25 cellular contexts compared by ENCODE assay signal in genomic region chr5:111574316-111574715, GRCh38.
"Had no signal": no experiment of that assay in that cellular context is flagged by ENCODE, and none has a peak within 500 bp of the region (broad histone marks: within the 10 kb centered on the region; RNA-seq: fewer than 3 reads in every experiment).

No MANE protein-coding gene starts in this region.

- H3K27ac ChIP-seq: esophagus muscularis mucosa, gastroesophageal sphincter, heart right ventricle, lower lobe of right lung, right lobe of liver, tibial artery had no signal

- DNase-seq: activated CD4-positive, alpha-beta T cell treated with anti-CD3 and anti-CD28 coated beads, Interleukin-2, amount 10 ng/mL, durations not matched to agents 24 days and 14 days; activated CD8-positive, alpha-beta memory T cell treated with anti-CD3 and anti-CD28 coated beads, Interleukin-2, amount 10 ng/mL, durations not matched to agents 7 days and 5 days; activated CD8-positive, alpha-beta T cell treated with anti-CD3 and anti-CD28 coated beads for 36 hours; activated effector memory CD4-positive, alpha-beta T cell treated with anti-CD3 and anti-CD28 coated beads, Interleukin-2, amount 50 U/mL, for 16 hours; activated naive CD4-positive, alpha-beta T cell treated with anti-CD3 and anti-CD28 coated beads, Interleukin-2, amount 10 ng/mL, durations not matched to agents 7 days and 5 days; activated T-cell treated with anti-CD3 and anti-CD28 coated beads for 4 hours; dermis blood vessel endothelial cell; effector memory CD4-positive, alpha-beta T cell; heart right ventricle; kidney; lower lobe of right lung; naive B cell; posterior cingulate gyrus; right lobe of liver; small intestine; stimulated activated CD4-positive, alpha-beta T cell treated with anti-CD3 and anti-CD28 coated beads, Interleukin-2, amount 100 ng/mL, for 24 hours; stimulated activated naive CD8-positive, alpha-beta T cell treated with anti-CD3 and anti-CD28 coated beads, Interleukin-15, amount 100 ng/mL, for 72 hours; T1000; tibial artery had no signal

- H3K27ac Mint-ChIP-seq: activated CD4-positive, alpha-beta T cell treated with anti-CD3 and anti-CD28 coated beads, Interleukin-2, amount 10 ng/mL, durations not matched to agents 24 days and 14 days; activated CD8-positive, alpha-beta memory T cell treated with anti-CD3 and anti-CD28 coated beads, Interleukin-2, amount 10 ng/mL, durations not matched to agents 7 days and 5 days; activated CD8-positive, alpha-beta T cell treated with anti-CD3 and anti-CD28 coated beads for 36 hours; activated naive CD4-positive, alpha-beta T cell treated with anti-CD3 and anti-CD28 coated beads, Interleukin-2, amount 10 ng/mL, durations not matched to agents 7 days and 5 days; naive B cell; stimulated activated effector memory CD8-positive, alpha-beta T cell treated with anti-CD3 and anti-CD28 coated beads, Interleukin-12 subunit alpha, Interleukin-12 subunit beta, amount 100 ng/mL, for 72 hours; stimulated activated naive CD8-positive, alpha-beta T cell treated with anti-CD3 and anti-CD28 coated beads, Interleukin-15, amount 100 ng/mL, for 72 hours; T-helper 1 cell treated with Interleukin-12 subunit alpha and Interleukin-12 subunit beta and Interleukin-4 antibody, amounts not matched to agents 30 μg/mL and 1 μg/mL, for 36 hours had no signal

- H3K4me1 Mint-ChIP-seq: activated CD4-positive, alpha-beta T cell treated with anti-CD3 and anti-CD28 coated beads, Interleukin-2, amount 10 ng/mL, durations not matched to agents 24 days and 14 days; activated CD8-positive, alpha-beta memory T cell treated with anti-CD3 and anti-CD28 coated beads, Interleukin-2, amount 10 ng/mL, durations not matched to agents 7 days and 5 days; activated naive CD4-positive, alpha-beta T cell treated with anti-CD3 and anti-CD28 coated beads, Interleukin-2, amount 10 ng/mL, durations not matched to agents 7 days and 5 days; naive B cell; neural crest cell; stimulated activated effector memory CD8-positive, alpha-beta T cell treated with anti-CD3 and anti-CD28 coated beads, Interleukin-12 subunit alpha, Interleukin-12 subunit beta, amount 100 ng/mL, for 72 hours; stimulated activated naive CD8-positive, alpha-beta T cell treated with anti-CD3 and anti-CD28 coated beads, Interleukin-15, amount 100 ng/mL, for 72 hours had no signal

- ATAC-seq: activated CD8-positive, alpha-beta memory T cell treated with anti-CD3 and anti-CD28 coated beads, Interleukin-2, amount 10 ng/mL, durations not matched to agents 7 days and 5 days; activated CD8-positive, alpha-beta T cell treated with anti-CD3 and anti-CD28 coated beads for 36 hours; gastroesophageal sphincter; heart right ventricle; left lobe of liver; lower lobe of right lung; right lobe of liver; stimulated activated effector memory CD8-positive, alpha-beta T cell treated with anti-CD3 and anti-CD28 coated beads, Interleukin-12 subunit alpha, Interleukin-12 subunit beta, amount 100 ng/mL, for 72 hours; stimulated activated naive CD8-positive, alpha-beta T cell treated with anti-CD3 and anti-CD28 coated beads, Interleukin-15, amount 100 ng/mL, for 72 hours had no signal

- H3K27me3 Mint-ChIP-seq: activated naive CD4-positive, alpha-beta T cell treated with anti-CD3 and anti-CD28 coated beads, Interleukin-2, amount 10 ng/mL, durations not matched to agents 7 days and 5 days had no signal

- H3K9me3 Mint-ChIP-seq: activated naive CD4-positive, alpha-beta T cell treated with anti-CD3 and anti-CD28 coated beads, Interleukin-2, amount 10 ng/mL, durations not matched to agents 7 days and 5 days; neural crest cell had no signal

- H3K4me3 Mint-ChIP-seq: activated CD4-positive, alpha-beta T cell treated with anti-CD3 and anti-CD28 coated beads, Interleukin-2, amount 10 ng/mL, durations not matched to agents 24 days and 14 days; activated CD8-positive, alpha-beta memory T cell treated with anti-CD3 and anti-CD28 coated beads, Interleukin-2, amount 10 ng/mL, durations not matched to agents 7 days and 5 days; activated CD8-positive, alpha-beta T cell treated with anti-CD3 and anti-CD28 coated beads for 36 hours; activated naive CD4-positive, alpha-beta T cell treated with anti-CD3 and anti-CD28 coated beads, Interleukin-2, amount 10 ng/mL, durations not matched to agents 7 days and 5 days; naive B cell; neural crest cell; stimulated activated effector memory CD8-positive, alpha-beta T cell treated with anti-CD3 and anti-CD28 coated beads, Interleukin-12 subunit alpha, Interleukin-12 subunit beta, amount 100 ng/mL, for 72 hours; stimulated activated naive CD8-positive, alpha-beta T cell treated with anti-CD3 and anti-CD28 coated beads, Interleukin-15, amount 100 ng/mL, for 72 hours; T-helper 1 cell treated with Interleukin-12 subunit alpha and Interleukin-12 subunit beta and Interleukin-4 antibody, amounts not matched to agents 30 μg/mL and 1 μg/mL, for 36 hours had no signal

- H3K4me1 ChIP-seq: esophagus muscularis mucosa, gastroesophageal sphincter, heart right ventricle, lower lobe of right lung, right lobe of liver, tibial artery had no signal

- H3K9me3 ChIP-seq: esophagus muscularis mucosa, gastroesophageal sphincter, right lobe of liver, tibial artery had no signal

- H3K4me3 ChIP-seq: esophagus muscularis mucosa, gastroesophageal sphincter, heart right ventricle, lower lobe of right lung, right lobe of liver, tibial artery had no signal

- H3K27me3 ChIP-seq: esophagus muscularis mucosa, gastroesophageal sphincter, heart right ventricle, right lobe of liver, tibial artery had no signal

- H3K36me3 ChIP-seq: esophagus muscularis mucosa, gastroesophageal sphincter, heart right ventricle, lower lobe of right lung, right lobe of liver, tibial artery had no signal

- H3K36me3 Mint-ChIP-seq: activated CD8-positive, alpha-beta memory T cell treated with anti-CD3 and anti-CD28 coated beads, Interleukin-2, amount 10 ng/mL, durations not matched to agents 7 days and 5 days; activated naive CD4-positive, alpha-beta T cell treated with anti-CD3 and anti-CD28 coated beads, Interleukin-2, amount 10 ng/mL, durations not matched to agents 7 days and 5 days; naive B cell; stimulated activated effector memory CD8-positive, alpha-beta T cell treated with anti-CD3 and anti-CD28 coated beads, Interleukin-12 subunit alpha, Interleukin-12 subunit beta, amount 100 ng/mL, for 72 hours had no signal
